ENCODE assay signal across 1 cellular context in the genomic region with DNA sequence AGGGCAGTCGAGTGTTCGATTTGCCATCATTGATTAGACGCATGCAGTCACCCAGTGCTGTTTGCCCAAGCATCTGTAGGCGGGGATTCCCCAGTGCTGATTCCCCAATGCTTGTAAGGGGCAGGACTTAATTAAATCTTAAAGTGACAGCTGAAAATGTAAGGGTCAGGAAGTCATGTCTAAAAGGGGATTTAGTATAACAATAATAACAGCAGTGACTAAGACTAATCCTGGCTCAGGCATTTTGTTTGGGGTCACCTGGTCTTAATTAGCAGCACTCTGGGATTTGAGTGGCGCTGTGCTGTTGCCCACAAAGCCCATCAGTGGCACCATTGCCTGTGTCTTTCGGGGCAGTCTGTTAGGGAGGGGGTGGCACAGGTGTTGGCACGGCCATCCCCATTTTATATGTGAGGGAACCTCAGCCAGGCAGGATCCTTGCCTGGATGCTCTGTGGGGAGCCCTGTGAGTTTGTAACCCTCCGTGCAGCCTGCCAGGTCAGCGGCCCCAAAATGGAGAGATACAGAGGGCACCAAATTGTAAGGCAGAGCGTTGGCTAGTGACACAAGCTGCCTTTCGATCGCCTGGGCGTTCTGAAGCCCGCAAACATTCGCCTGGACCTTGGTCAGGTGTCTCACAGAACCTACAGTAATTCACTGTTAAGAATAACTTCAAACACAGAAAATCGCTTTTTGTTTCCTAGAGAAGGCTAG.
TF ChIP-seq lines count a peak whose summit lies in the region.

No MANE protein-coding gene starts in this region.

TF ChIP-seq in liver, 16 proteins besides CTCF, POLR2A, EP300 and RAD21 (continued from another document):
- TF ChIP-seq, protein P1, sequence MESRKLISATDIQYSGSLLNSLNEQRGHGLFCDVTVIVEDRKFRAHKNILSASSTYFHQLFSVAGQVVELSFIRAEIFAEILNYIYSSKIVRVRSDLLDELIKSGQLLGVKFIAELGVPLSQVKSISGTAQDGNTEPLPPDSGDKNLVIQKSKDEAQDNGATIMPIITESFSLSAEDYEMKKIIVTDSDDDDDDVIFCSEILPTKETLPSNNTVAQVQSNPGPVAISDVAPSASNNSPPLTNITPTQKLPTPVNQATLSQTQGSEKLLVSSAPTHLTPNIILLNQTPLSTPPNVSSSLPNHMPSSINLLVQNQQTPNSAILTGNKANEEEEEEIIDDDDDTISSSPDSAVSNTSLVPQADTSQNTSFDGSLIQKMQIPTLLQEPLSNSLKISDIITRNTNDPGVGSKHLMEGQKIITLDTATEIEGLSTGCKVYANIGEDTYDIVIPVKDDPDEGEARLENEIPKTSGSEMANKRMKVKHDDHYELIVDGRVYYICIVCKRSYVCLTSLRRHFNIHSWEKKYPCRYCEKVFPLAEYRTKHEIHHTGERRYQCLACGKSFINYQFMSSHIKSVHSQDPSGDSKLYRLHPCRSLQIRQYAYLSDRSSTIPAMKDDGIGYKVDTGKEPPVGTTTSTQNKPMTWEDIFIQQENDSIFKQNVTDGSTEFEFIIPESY (IDR thresholded peaks at IDR 0.05) = no peak
- peak; percentile 34 for TF ChIP-seq SP1 (IDR thresholded peaks at IDR 0.05)
- peak; percentile 30 to 40 for TF ChIP-seq HNF4A (conservative IDR thresholded peaks at IDR 0.05)
- TF ChIP-seq FOXA1 (IDR thresholded peaks at IDR 0.05) = no peak
- peak in 1 of 2 donors; percentile 17 for TF ChIP-seq RXRA (IDR thresholded peaks at IDR 0.05)
- no peak for TF ChIP-seq GABPA (IDR thresholded peaks at IDR 0.05 in 1 of 2, conservative IDR thresholded peaks at IDR 0.05 in 1 of 2)
- TF ChIP-seq YY1 (IDR thresholded peaks at IDR 0.05) = peak; percentile 25
- TF ChIP-seq, protein P2, sequence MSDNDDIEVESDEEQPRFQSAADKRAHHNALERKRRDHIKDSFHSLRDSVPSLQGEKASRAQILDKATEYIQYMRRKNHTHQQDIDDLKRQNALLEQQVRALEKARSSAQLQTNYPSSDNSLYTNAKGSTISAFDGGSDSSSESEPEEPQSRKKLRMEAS (IDR thresholded peaks at IDR 0.05) = no peak
